ENCODE assay signal across 18 cellular contexts in the genomic region with DNA sequence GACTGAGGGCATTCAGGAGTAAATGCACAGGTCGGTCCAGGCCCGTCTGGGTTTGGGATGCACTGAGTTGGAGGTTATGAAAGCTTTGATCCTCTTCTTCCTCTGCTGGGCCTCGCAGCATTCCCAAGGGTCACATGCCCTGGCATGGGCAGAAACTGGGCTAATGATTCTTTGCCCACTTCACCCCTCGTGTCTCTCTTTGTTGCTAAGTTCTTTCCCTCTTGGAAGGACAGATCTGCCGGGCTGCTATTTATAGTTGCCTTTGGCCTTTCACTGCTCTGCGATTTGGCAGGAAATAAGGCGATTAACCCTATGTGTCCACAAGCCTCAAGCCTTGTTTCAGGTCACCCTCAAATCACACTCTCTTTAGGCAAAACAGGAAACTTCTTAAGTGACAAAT.
DNase-seq lines count a peak whose midpoint lies in the region; ATAC-seq and TF ChIP-seq lines count a peak whose summit lies in the region.
"Had no signal": no experiment of that assay in that cellular context is flagged by ENCODE, and none has a peak within 500 bp of the region (broad histone marks: within the 10 kb centered on the region; RNA-seq: fewer than 3 reads in every experiment).

No MANE protein-coding gene starts in this region.

- ATAC-seq in stimulated activated memory B cell treated with anti-CD40 and anti-IgM and Interleukin-4, amounts not matched to agents 10 μg/mL and 1 μg/mL and 100 μg/mL, for 72 hours = no peak
- ATAC-seq: HCT116, T-cell had no signal

- no peaks in the 10 kb centered on the region for H3K36me3 Mint-ChIP-seq in stimulated activated memory B cell treated with anti-CD40 and anti-IgM and Interleukin-4, amounts not matched to agents 10 μg/mL and 1 μg/mL and 100 μg/mL, for 72 hours
- H3K36me3 Mint-ChIP-seq: mesothelial cell of epicardium, T-cell had no signal

- DNase-seq in anterior cingulate cortex (lab: John Stamatoyannopoulos, UW) (peak in 34 of 58 donors; percentile 3 to 73 (median 38)), fibroblast of the aortic adventitia (ENCODE audit: low read depth) (peak; percentile 31), lung microvascular endothelial cell (ENCODE audit: low read depth in 2 of 2) (peak; percentile 32 to 33), stromal cell of bone marrow (ENCODE audit: low read depth) (peak; percentile 6), HT-29 (ENCODE audit: low spot score) (no peak), kidney glomerular epithelial cell (lab: John Stamatoyannopoulos, UW) (no peak)
- DNase-seq: activated CD4-positive, alpha-beta T cell treated with anti-CD3 and anti-CD28 coated beads, Interleukin-2, amount 50 U/mL, for 1 hour; activated gamma-delta T cell; aorta; Calu3; NCI-H1105; NCI-H524 treated with DMSO at 0.1 percent for 48 hours; SHP77; T-cell had no signal

- no peaks in the 10 kb centered on the region for H3K9me3 Mint-ChIP-seq in stimulated activated memory B cell treated with anti-CD40 and anti-IgM and Interleukin-4, amounts not matched to agents 10 μg/mL and 1 μg/mL and 100 μg/mL, for 72 hours
- H3K9me3 Mint-ChIP-seq: dendritic cell treated with granulocyte-macrophage colony-stimulating factor and Interleukin-4, amounts not matched to agents 40 ng/mL and 50 ng/mL, for 4 days; T-cell had no signal

- H3K4me3 Mint-ChIP-seq in stimulated activated memory B cell treated with anti-CD40 and anti-IgM and Interleukin-4, amounts not matched to agents 10 μg/mL and 1 μg/mL and 100 μg/mL, for 72 hours = no peak overlapping the region
- H3K4me3 Mint-ChIP-seq: dendritic cell treated with granulocyte-macrophage colony-stimulating factor and Interleukin-4, amounts not matched to agents 40 ng/mL and 50 ng/mL, for 4 days; mesothelial cell of epicardium; T-cell had no signal

- no peak overlapping the region for H3K4me3 ChIP-seq in fibroblast of the aortic adventitia (ENCODE audit: low read depth, low read length)

- no peaks in the 10 kb centered on the region for H3K4me1 Mint-ChIP-seq in stimulated activated memory B cell treated with anti-CD40 and anti-IgM and Interleukin-4, amounts not matched to agents 10 μg/mL and 1 μg/mL and 100 μg/mL, for 72 hours
- H3K4me1 Mint-ChIP-seq: mesothelial cell of epicardium, T-cell had no signal

- peaks cover 16% of the 10 kb centered on the region for H3K27me3 Mint-ChIP-seq in stimulated activated memory B cell treated with anti-CD40 and anti-IgM and Interleukin-4, amounts not matched to agents 10 μg/mL and 1 μg/mL and 100 μg/mL, for 72 hours
- H3K27me3 Mint-ChIP-seq: dendritic cell treated with granulocyte-macrophage colony-stimulating factor and Interleukin-4, amounts not matched to agents 40 ng/mL and 50 ng/mL, for 4 days had no signal

- TF ChIP-seq CTCF in fibroblast of the aortic adventitia (IDR thresholded peaks at IDR 0.05; ENCODE audit: insufficient read depth, low read length) = no peak

- no peak overlapping the region for H3K27ac Mint-ChIP-seq in stimulated activated memory B cell treated with anti-CD40 and anti-IgM and Interleukin-4, amounts not matched to agents 10 μg/mL and 1 μg/mL and 100 μg/mL, for 72 hours
- H3K27ac Mint-ChIP-seq: dendritic cell treated with granulocyte-macrophage colony-stimulating factor and Interleukin-4, amounts not matched to agents 40 ng/mL and 50 ng/mL, for 4 days; mesothelial cell of epicardium; T-cell had no signal

Comparison
In these comparisons a context has a peak if more than half of its experiments do, and no peak if none do; other contexts are left out.
1. DNase-seq: peak in anterior cingulate cortex (34 of 58), fibroblast of the aortic adventitia (single experiment), lung microvascular endothelial cell (2 of 2) and stromal cell of bone marrow (single experiment); none in HT-29 (single experiment) and kidney glomerular epithelial cell (single experiment).